Comparison of ENCODE assay signal across 10 cellular contexts in genomic region chr7:85021090-85021704, GRCh38.
DNase-seq lines count a peak whose midpoint lies in the region; ATAC-seq and TF ChIP-seq lines count a peak whose summit lies in the region.
"Had no signal": no experiment of that assay in that cellular context is flagged by ENCODE, and none has a peak within 500 bp of the region (broad histone marks: within the 10 kb centered on the region; RNA-seq: fewer than 3 reads in every experiment).

No MANE protein-coding gene starts in this region.

- no peak for DNase-seq in AG09309 (ENCODE audit: low read depth)
- peak; percentile 54 for DNase-seq in HT-29 (ENCODE audit: low spot score)
- peak; percentile 18 for DNase-seq in kidney tubule cell (ENCODE audit: low spot score)
- no peak for DNase-seq in AG08396 (ENCODE audit: low spot score)
- no peak for DNase-seq in COR-L47 (lab: John Stamatoyannopoulos, UW)
- no peak for DNase-seq in stimulated activated CD4-positive, alpha-beta T cell treated with anti-CD3 and anti-CD28 coated beads, Interleukin-2, amount 100 ng/mL, for 24 hours
- DNase-seq: GF-D8 had no signal

- H3K4me3 ChIP-seq in AG09309 (ENCODE audit: control insufficient read depth, low read depth, low read length) (no peak overlapping the region), WI38 (ENCODE audit: low read depth, low read length) (no peak overlapping the region)

- peak; percentile 37 for TF ChIP-seq CTCF in AG09309 (IDR thresholded peaks at IDR 0.05; ENCODE audit: control insufficient read depth, insufficient read depth, low read depth, low read length, missing control alignments)
- TF ChIP-seq CTCF in WI38 (IDR thresholded peaks at IDR 0.05; ENCODE audit: low read depth, low read length), result peak; percentile 31; the same call in 1 of the 2 replicates

- no peak for ATAC-seq in GM18519 (IDR thresholded peaks at IDR 0.05; ENCODE audit: low FRiP score, unreplicated experiment)
- ATAC-seq: sciatic nerve had no signal

Comparison
In these comparisons a context has a peak if more than half of its experiments do, and no peak if none do; other contexts are left out.
1. DNase-seq: peak in HT-29 (single experiment) and kidney tubule cell (single experiment); none in AG09309 (single experiment), AG08396 (single experiment), COR-L47 (single experiment) and stimulated activated CD4-positive, alpha-beta T cell treated with anti-CD3 and anti-CD28 coated beads, Interleukin-2, amount 100 ng/mL, for 24 hours (0 of 2).